ENCODE assay signal across 2 cellular contexts in genomic region chr10:51765284-51765971, GRCh38.
TF ChIP-seq lines count a peak whose summit lies in the region.

No MANE protein-coding gene starts in this region.

TF ChIP-seq in SK-N-SH treated with all-trans-retinoic acid at 6 μM for 48 hours, 23 proteins besides CTCF, POLR2A, EP300 and RAD21 (continued from another document):
- TF ChIP-seq PATZ1 (CRISPR knock-in tag; IDR thresholded peaks at IDR 0.05; ENCODE audit: borderline replicate concordance) (peak; percentile 92), TOX (CRISPR knock-in tag; IDR thresholded peaks at IDR 0.05; ENCODE audit: borderline replicate concordance) (no peak), ARNTL (CRISPR knock-in tag; IDR thresholded peaks at IDR 0.05; ENCODE audit: borderline replicate concordance, low read depth) (no peak), TCF4 (CRISPR knock-in tag; IDR thresholded peaks at IDR 0.05; ENCODE audit: borderline replicate concordance) (no peak), ZNF8 (CRISPR knock-in tag; IDR thresholded peaks at IDR 0.05) (no peak), CSDC2 (CRISPR knock-in tag; IDR thresholded peaks at IDR 0.05) (no peak), PPARA (CRISPR knock-in tag; IDR thresholded peaks at IDR 0.05; ENCODE audit: borderline replicate concordance) (no peak), ZC3H10 (CRISPR knock-in tag; IDR thresholded peaks at IDR 0.05) (0 out of 2 replicates have a peak, but pooled peaks have one; percentile 58), POU6F1 (CRISPR knock-in tag; IDR thresholded peaks at IDR 0.05; ENCODE audit: borderline replicate concordance, low read depth) (no peak), SNAI2 (CRISPR knock-in tag; IDR thresholded peaks at IDR 0.05) (0 out of 2 replicates have a peak, but pooled peaks have one; percentile 31), ZFP3 (CRISPR knock-in tag; IDR thresholded peaks at IDR 0.05) (no peak), CREB5 (CRISPR knock-in tag; IDR thresholded peaks at IDR 0.05; ENCODE audit: low read depth) (peak; percentile 76), GLIS3 (CRISPR knock-in tag; IDR thresholded peaks at IDR 0.05) (no peak; the same call in 1 of the 2 replicates), ZNF70 (CRISPR knock-in tag; IDR thresholded peaks at IDR 0.05) (peak; percentile 93), BACH2 (CRISPR knock-in tag; IDR thresholded peaks at IDR 0.05; ENCODE audit: borderline replicate concordance) (no peak), ISL1 (CRISPR knock-in tag; IDR thresholded peaks at IDR 0.05) (peak; percentile 93), TSHZ2 (CRISPR knock-in tag; IDR thresholded peaks at IDR 0.05) (no peak), RARB (CRISPR knock-in tag; IDR thresholded peaks at IDR 0.05) (no peak), CSRNP3 (CRISPR knock-in tag; IDR thresholded peaks at IDR 0.05) (peak; percentile 86)

TF ChIP-seq in H1, 55 proteins besides CTCF, POLR2A, EP300 and RAD21 (continued from another document):
- TF ChIP-seq ZNF274 (IDR thresholded peaks at IDR 0.05; ENCODE audit: borderline replicate concordance, extremely low read depth, low read length) = no peak
- TF ChIP-seq SIN3A (conservative IDR thresholded peaks at IDR 0.05 in 1 of 2, IDR thresholded peaks at IDR 0.05 in 1 of 2; ENCODE audit: low read depth in 1 of 2, low read length in 2 of 2) = no peak
- TF ChIP-seq JUN (IDR thresholded peaks at IDR 0.05; ENCODE audit: low read depth, low read length) = no peak
- TF ChIP-seq POU5F1 (IDR thresholded peaks at IDR 0.05; ENCODE audit: low read depth, low read length) = no peak
TF ChIP-seq in H1: peak in this region for 0.
